1 cellular context compared by ENCODE assay signal in genomic region chr3:37248179-37248578, GRCh38.
TF ChIP-seq lines count a peak whose summit lies in the region.

No MANE protein-coding gene starts in this region.

TF ChIP-seq in K562, 482 proteins besides CTCF, POLR2A, EP300 and RAD21:
- no peak for TF ChIP-seq RFX7 (CRISPR knock-in tag; IDR thresholded peaks at IDR 0.05)
- TF ChIP-seq PBX2 (CRISPR knock-in tag; IDR thresholded peaks at IDR 0.05; ENCODE audit: low read depth): no peak
- 0 out of 2 replicates have a peak, but pooled peaks have one; percentile 18 for TF ChIP-seq PBX2 (tag; conservative IDR thresholded peaks at IDR 0.05; ENCODE audit: low read depth)
- TF ChIP-seq ZSCAN29 (IDR thresholded peaks at IDR 0.05): no peak
- peak; percentile 70 for TF ChIP-seq ZNF316 (IDR thresholded peaks at IDR 0.05)
